In genomic region chr4:155794589-155794988, GRCh38 we compare ENCODE assay signal across 28 cellular contexts. TPM values are rescaled to one million over a fixed set of nuclear protein-coding genes. Genes with fewer than 3 reads are reported as not detected.
"Had no signal": no experiment of that assay in that cellular context is flagged by ENCODE, and none has a peak within 500 bp of the region (broad histone marks: within the 10 kb centered on the region; RNA-seq: fewer than 3 reads in every experiment).

No MANE protein-coding gene starts in this region.

- DNase-seq: naive thymus-derived CD4-positive, alpha-beta T cell; natural killer cell; occipital lobe; ovary; posterior cingulate gyrus; psoas muscle; right cardiac atrium; spleen; stimulated activated CD4-positive, alpha-beta T cell treated with anti-CD3 and anti-CD28 coated beads, Interleukin-12 subunit alpha, Interleukin-12 subunit beta, amount 100 ng/mL, for 4 hours; stimulated activated CD4-positive, alpha-beta T cell treated with anti-CD3 and anti-CD28 coated beads, Interleukin-1b, Interleukin-23, amount 100 ng/mL, for 48 hours; stimulated activated CD4-positive, alpha-beta T cell treated with anti-CD3 and anti-CD28 coated beads, Interleukin-4, amount 100 ng/mL, for 1 hour; stimulated activated CD4-positive, alpha-beta T cell treated with anti-CD3 and anti-CD28 coated beads, Interleukin-4, amount 100 ng/mL, for 4 hours; stimulated activated CD8-positive, alpha-beta memory T cell treated with anti-CD3 and anti-CD28 coated beads, Interleukin-4, amount 100 ng/mL, for 48 hours; stimulated activated naive CD4-positive, alpha-beta T cell; stimulated activated naive CD8-positive, alpha-beta T cell treated with anti-CD3 and anti-CD28 coated beads, Interleukin-15, amount 100 ng/mL, for 72 hours; stimulated activated naive CD8-positive, alpha-beta T cell treated with anti-CD3 and anti-CD28 coated beads, Interleukin-15, Interleukin-2, amounts not matched to agents 100 U/mL and 50 U/mL, for 24 hours; thyroid gland; trophoblast cell; upper lobe of left lung had no signal

- H3K4me2 ChIP-seq: neural progenitor cell, smooth muscle cell had no signal

- H3K4me3 ChIP-seq: neural progenitor cell, ovary, psoas muscle, skin epidermis, smooth muscle cell, spleen, thoracic aorta, thyroid gland, tibial nerve, upper lobe of left lung, vagina had no signal

- H3K27me3 ChIP-seq: neural progenitor cell, ovary, spleen, thyroid gland, tibial nerve, upper lobe of left lung, vagina had no signal

- H3K4me1 ChIP-seq: neural progenitor cell, psoas muscle, spleen, thyroid gland, upper lobe of left lung, vagina had no signal

- H2AFZ ChIP-seq: neural progenitor cell had no signal

- H3K9ac ChIP-seq: neural progenitor cell had no signal

- H3K27ac ChIP-seq: neural progenitor cell, ovary, psoas muscle, skin epidermis, spleen, thoracic aorta, thyroid gland, tibial nerve, upper lobe of left lung, vagina had no signal

- ATAC-seq: naive thymus-derived CD4-positive, alpha-beta T cell; natural killer cell; psoas muscle; right cardiac atrium; sciatic nerve; stimulated activated memory B cell treated with anti-CD40 and anti-IgM and Interleukin-4, amounts not matched to agents 10 μg/mL and 1 μg/mL and 100 μg/mL, for 72 hours; stimulated activated naive CD8-positive, alpha-beta T cell treated with anti-CD3 and anti-CD28 coated beads, Interleukin-15, amount 100 ng/mL, for 72 hours; stimulated activated naive CD8-positive, alpha-beta T cell treated with anti-CD3 and anti-CD28 coated beads, Interleukin-15, Interleukin-2, amounts not matched to agents 100 U/mL and 50 U/mL, for 24 hours had no signal

- H3K9me3 ChIP-seq: ovary, psoas muscle, spleen, thoracic aorta, thyroid gland, tibial nerve, upper lobe of left lung, vagina had no signal

- FAIRE-seq: urothelium cell line had no signal

- H3K36me3 ChIP-seq: neural progenitor cell, ovary, spleen, thyroid gland, tibial nerve, vagina had no signal

RNA-seq across cellular contexts. Expression of gene GUCY1B1, which starts 35.8 kb away (rescaled TPM):
- polyA plus RNA-seq: naive thymus-derived CD4-positive, alpha-beta T cell had no signal
